In the genomic region with DNA sequence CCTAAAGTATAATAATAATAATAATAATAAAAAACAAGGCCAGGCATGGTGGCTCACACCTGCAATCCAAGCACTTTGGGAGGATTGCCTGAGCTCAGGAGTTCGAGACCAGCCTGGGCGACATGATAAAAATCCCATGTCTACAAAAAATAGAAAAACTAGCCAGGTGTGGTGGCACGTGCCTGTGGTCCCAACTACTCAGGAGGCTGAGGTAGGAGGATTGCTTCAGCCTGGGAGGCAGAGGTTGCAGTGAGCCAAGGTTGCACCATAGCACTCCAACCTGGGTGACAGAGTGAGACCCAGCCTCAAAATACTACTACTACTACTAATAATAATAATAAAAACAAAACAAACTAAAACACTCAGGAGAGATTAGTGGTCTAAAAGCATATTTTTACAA, we compare ENCODE assay signal across 9 cellular contexts. TPM values are rescaled to one million over a fixed set of nuclear protein-coding genes. Genes with fewer than 3 reads are reported as not detected.
"Had no signal": no experiment of that assay in that cellular context is flagged by ENCODE, and none has a peak within 500 bp of the region (broad histone marks: within the 10 kb centered on the region; RNA-seq: fewer than 3 reads in every experiment).

No MANE protein-coding gene starts in this region.

- FAIRE-seq: HepG2, HTR-8/SVneo had no signal

- H3K4me2 ChIP-seq: KMS-11 had no signal

- DNase-seq: IMR-90, KBM-7, KG1 had no signal

- H3K9ac ChIP-seq: KMS-11 had no signal

- ATAC-seq: HepG2 had no signal

- H3K27ac ChIP-seq: HL-60, KMS-11 had no signal

RNA-seq across cellular contexts. Expression of gene ZNF280A, which starts 15.6 kb away (rescaled TPM):
- total RNA-seq: HT-29, IMR-90 had no signal
- polyA plus RNA-seq: IgD-negative memory B cell, IMR-90 had no signal

RNA-seq across cellular contexts. Expression of gene PRAME, which starts 23.4 kb away (rescaled TPM):
- total RNA-seq: HT-29, IMR-90 had no signal
- polyA plus RNA-seq: IgD-negative memory B cell, IMR-90 had no signal

RNA-seq across cellular contexts. Expression of gene ZNF280B, which starts 27.1 kb away (rescaled TPM):
- total RNA-seq: HT-29 had no signal
